Comparison of ENCODE assay signal across 9 cellular contexts in genomic region chr20:31715766-31716165, GRCh38. TPM values are rescaled to one million over a fixed set of nuclear protein-coding genes. Genes with fewer than 3 reads are reported as not detected.
DNase-seq lines count a peak whose midpoint lies in the region; ATAC-seq and TF ChIP-seq lines count a peak whose summit lies in the region.
"Had no signal": no experiment of that assay in that cellular context is flagged by ENCODE, and none has a peak within 500 bp of the region (broad histone marks: within the 10 kb centered on the region; RNA-seq: fewer than 3 reads in every experiment).

No MANE protein-coding gene starts in this region.

- H3K79me1 ChIP-seq in mesenchymal stem cell (replicated peaks; ENCODE audit: low read length, poor library complexity, severe bottlenecking), result no peaks in the 10 kb centered on the region

- H4K91ac ChIP-seq in mesenchymal stem cell (ENCODE audit: low read length), result no peak overlapping the region

- H2AFZ ChIP-seq in mesenchymal stem cell (ENCODE audit: low read depth, low read length), result no peak overlapping the region

- no peaks in the 10 kb centered on the region for H3K27me3 Mint-ChIP-seq in activated naive CD4-positive, alpha-beta T cell treated with anti-CD3 and anti-CD28 coated beads, Interleukin-2, amount 10 ng/mL, durations not matched to agents 7 days and 5 days

- H2AK5ac ChIP-seq in mesenchymal stem cell (ENCODE audit: low read length, severe bottlenecking), result no peak overlapping the region

- H3K27ac Mint-ChIP-seq in activated naive CD4-positive, alpha-beta T cell treated with anti-CD3 and anti-CD28 coated beads, Interleukin-2, amount 10 ng/mL, durations not matched to agents 7 days and 5 days, result peak overlapping the region; percentile 2

- WGBS in mesenchymal stem cell, result 61% methylated on average over 3 of the region's 3 CpGs

- peak overlapping the region in 1 of 2 experiments; percentile 33 for H3K4ac ChIP-seq in mesenchymal stem cell (ENCODE audit: low read depth in 1 of 2, low read length in 2 of 2)

- peaks cover 92% of the 10 kb centered on the region for H3K4me1 Mint-ChIP-seq in activated naive CD4-positive, alpha-beta T cell treated with anti-CD3 and anti-CD28 coated beads, Interleukin-2, amount 10 ng/mL, durations not matched to agents 7 days and 5 days

- no peak for DNase-seq in activated naive CD4-positive, alpha-beta T cell treated with anti-CD3 and anti-CD28 coated beads, Interleukin-2, amount 10 ng/mL, durations not matched to agents 7 days and 5 days
- DNase-seq in activated naive CD4-positive, alpha-beta T cell treated with Interleukin-2 at 50 U/mL for 16 hours, result no peak
- DNase-seq in adipocyte (ENCODE audit: low read depth) (no peak), mesenchymal stem cell (no peak), tibial artery (no peak), DMS53 treated with DMSO at 0.1 percent for 48 hours (lab: John Stamatoyannopoulos, UW; ENCODE audit: unreplicated experiment) (no peak), middle frontal gyrus (ENCODE audit: extremely low spot score, low spot score) (no peak)

- intact Hi-C loops in tibial artery (cut with DNase I; ENCODE audit: low total_unique reads), result no loop called here

- H3K18ac ChIP-seq in mesenchymal stem cell (ENCODE audit: low read depth in 1 of 2, low read length in 2 of 2), result peak overlapping the region; percentile 23 to 37

- no peaks in the 10 kb centered on the region for H3K9me3 Mint-ChIP-seq in activated naive CD4-positive, alpha-beta T cell treated with anti-CD3 and anti-CD28 coated beads, Interleukin-2, amount 10 ng/mL, durations not matched to agents 7 days and 5 days

- H3K27me3 ChIP-seq in adipocyte (replicated peaks; ENCODE audit: control insufficient read depth, insufficient read depth, low read length), result no peaks in the 10 kb centered on the region
- no peaks in the 10 kb centered on the region for H3K27me3 ChIP-seq in mesenchymal stem cell (ENCODE audit: control insufficient read depth in 1 of 2, insufficient read depth in 1 of 2, low read length in 2 of 2)
- no peaks in the 10 kb centered on the region for H3K27me3 ChIP-seq in tibial artery

- no peak overlapping the region for H3K23ac ChIP-seq in mesenchymal stem cell (ENCODE audit: low read length in 2 of 2)

- no peak overlapping the region for H2BK120ac ChIP-seq in mesenchymal stem cell (ENCODE audit: low read depth, low read length)

- H2BK15ac ChIP-seq in mesenchymal stem cell (ENCODE audit: low read depth, poor library complexity, severe bottlenecking), result no peak overlapping the region

- H3K4me3 ChIP-seq in adipocyte (ENCODE audit: low read length), result peak overlapping the region; percentile 68
- H3K4me3 ChIP-seq in mesenchymal stem cell (ENCODE audit: insufficient read depth in 1 of 2, low read depth in 1 of 2, low read length in 2 of 2), result peak overlapping the region in 1 of 2 experiments; percentile 62
- H3K4me3 ChIP-seq in tibial artery, result peak overlapping the region in 1 of 2 donors; percentile 17

- CTCF ChIA-PET in activated naive CD4-positive, alpha-beta T cell treated with anti-CD3 and anti-CD28 coated beads, Interleukin-2, amount 10 ng/mL, durations not matched to agents 7 days and 5 days (lab: Charles Lee), result interaction anchor here (1.1 to 10.5 kb wide), 3 partner anchors 8 to 53 kb away, joined by 3 to 348 read pairs (median 7); no protein-coding TSS in a partner anchor

- peak overlapping the region in 1 of 2 experiments; percentile 59 for H2BK12ac ChIP-seq in mesenchymal stem cell (ENCODE audit: low read length in 2 of 2)

- peaks cover 90% of the 10 kb centered on the region for H3K36me3 Mint-ChIP-seq in activated naive CD4-positive, alpha-beta T cell treated with anti-CD3 and anti-CD28 coated beads, Interleukin-2, amount 10 ng/mL, durations not matched to agents 7 days and 5 days

- no peak overlapping the region for H4K8ac ChIP-seq in mesenchymal stem cell (ENCODE audit: low read length)

- peak overlapping the region; percentile 18 for H3K4me2 ChIP-seq in mesenchymal stem cell (ENCODE audit: low read length, poor library complexity, severe bottlenecking)

- H3K36me3 ChIP-seq in adipocyte (ENCODE audit: control insufficient read depth, insufficient read depth, low read length, severe bottlenecking) (peaks cover 57% of the 10 kb centered on the region), mesenchymal stem cell (ENCODE audit: control insufficient read depth in 1 of 2, insufficient read depth in 2 of 2, low read depth in 1 of 2, low read length in 2 of 2) (peaks cover 29 to 84% of the 10 kb centered on the region in 2 experiments), tibial artery (peaks cover 0 to 8% (median 6%) of the 10 kb centered on the region in 3 donors)

- H3K9me3 ChIP-seq in adipocyte (ENCODE audit: control insufficient read depth, low read length) (no peaks in the 10 kb centered on the region), mesenchymal stem cell (ENCODE audit: control insufficient read depth, low read length) (no peaks in the 10 kb centered on the region), tibial artery (no peaks in the 10 kb centered on the region)

- H3K14ac ChIP-seq in mesenchymal stem cell (ENCODE audit: low read length in 2 of 2), result no peak overlapping the region

- ATAC-seq in HG02973 (IDR thresholded peaks at IDR 0.05; ENCODE audit: unreplicated experiment), result no peak

- no peak overlapping the region for H3K4me3 Mint-ChIP-seq in activated naive CD4-positive, alpha-beta T cell treated with anti-CD3 and anti-CD28 coated beads, Interleukin-2, amount 10 ng/mL, durations not matched to agents 7 days and 5 days

- peak overlapping the region; percentile 77 for H3K27ac ChIP-seq in mesenchymal stem cell (ENCODE audit: low read length, poor library complexity, severe bottlenecking)
- peak overlapping the region; percentile 97 to 99 for H3K27ac ChIP-seq in tibial artery
- H3K27ac ChIP-seq: C4-2B had no signal

- TF ChIP-seq CTCF in tibial artery (IDR thresholded peaks at IDR 0.05), result no peak

- no peak overlapping the region for H2BK5ac ChIP-seq in mesenchymal stem cell (ENCODE audit: low read depth, low read length, poor library complexity, severe bottlenecking)

- H3K9ac ChIP-seq in adipocyte (ENCODE audit: low read length), result peak overlapping the region; percentile 67
- H3K9ac ChIP-seq in mesenchymal stem cell (ENCODE audit: low read length), result peak overlapping the region; percentile 75

- peaks cover 89% of the 10 kb centered on the region for H3K4me1 ChIP-seq in adipocyte (ENCODE audit: control insufficient read depth, insufficient read depth, low read length)
- H3K4me1 ChIP-seq in mesenchymal stem cell (ENCODE audit: control insufficient read depth, insufficient read depth, low read depth, low read length), result peaks cover 34% of the 10 kb centered on the region
- H3K4me1 ChIP-seq in tibial artery, result peaks cover 0 to 98% (median 88%) of the 10 kb centered on the region in 4 donors

RNA-seq across cellular contexts. Expression of gene BCL2L1, which starts 6.9 kb away (rescaled TPM):
- polyA plus RNA-seq in mesenchymal stem cell (2013, experiment 1 of 2), result 116 TPM
- polyA plus RNA-seq in mesenchymal stem cell (2013, experiment 2 of 2), result 114 TPM

RNA-seq across cellular contexts. Expression of gene TPX2, which starts 23.3 kb away (rescaled TPM):
- 20.9 TPM for polyA plus RNA-seq in mesenchymal stem cell (2013, experiment 1 of 2)
- polyA plus RNA-seq in mesenchymal stem cell (2013, experiment 2 of 2), result 21.1 TPM
